In the genomic region with DNA sequence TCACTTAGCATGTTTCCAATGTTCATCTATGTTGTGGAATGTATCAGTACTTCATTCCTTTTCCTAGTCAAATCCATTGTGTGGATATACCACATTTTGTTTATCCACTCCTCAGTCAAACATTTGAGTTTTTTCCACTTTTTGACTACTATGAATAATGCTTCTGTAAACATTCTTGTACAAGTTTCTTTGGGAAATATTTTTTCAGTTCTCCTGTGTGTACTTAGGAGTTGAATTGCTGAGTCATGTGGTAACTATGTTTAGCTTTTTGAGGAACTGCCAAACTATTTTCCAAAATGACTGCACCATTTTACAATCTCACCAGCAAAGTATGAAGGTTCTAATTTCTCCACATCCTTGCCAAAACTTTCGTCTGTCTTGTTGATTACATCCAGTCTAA, we compare ENCODE assay signal across 9 cellular contexts.
DNase-seq lines count a peak whose midpoint lies in the region; ATAC-seq, FAIRE-seq and TF ChIP-seq lines count a peak whose summit lies in the region.
"Had no signal": no experiment of that assay in that cellular context is flagged by ENCODE, and none has a peak within 500 bp of the region (broad histone marks: within the 10 kb centered on the region; RNA-seq: fewer than 3 reads in every experiment).

No MANE protein-coding gene starts in this region.

- peak overlapping the region in 5 of 11 experiments; percentile 6 to 43 (median 11); a peak in 4 of 22 replicates for H3K27ac ChIP-seq in BLaER1 treated with 17β-estradiol and CSF1 and Interleukin-3, amounts not matched to agents 10 nM and 100 nM
- peak overlapping the region in 3 of 4 donors; percentile 56 to 72 (median 70) for H3K27ac ChIP-seq in esophagus squamous epithelium

- DNase-seq in RCC 7860 (ENCODE audit: low spot score), result peak; percentile 88
- no peak for DNase-seq in esophagus squamous epithelium (lab: John Stamatoyannopoulos, UW)
- DNase-seq in non-pigmented ciliary epithelial cell (ENCODE audit: low read depth), result peak; percentile 90
- no peak for DNase-seq in activated T-cell treated with anti-CD3 and anti-CD28 coated beads, Interleukin-2, amount 50 U/mL, for 72 hours
- DNase-seq in stimulated activated CD4-positive, alpha-beta T cell treated with anti-CD3 and anti-CD28 coated beads, Interleukin-1b, Interleukin-23, amount 100 ng/mL, for 48 hours, result no peak
- DNase-seq: anterior cingulate cortex had no signal

- intact Hi-C loops in esophagus squamous epithelium (cut with DNase I), result no loop called here

- H3K4me2 ChIP-seq in BLaER1 treated with 17β-estradiol and CSF1 and Interleukin-3, amounts not matched to agents 10 nM and 100 nM, result peak overlapping the region in 7 of 11 experiments; percentile 10 to 69 (median 41); a peak in 10 of 22 replicates

- H3K9ac ChIP-seq in BLaER1 treated with 17β-estradiol and CSF1 and Interleukin-3, amounts not matched to agents 10 nM and 100 nM, result no peak overlapping the region

- H3K36me3 Mint-ChIP-seq in activated T-cell treated with anti-CD3 and anti-CD28 coated beads, Interleukin-2, amount 50 U/mL, for 72 hours (ENCODE audit: insufficient read depth in 2 of 2), result peaks cover 0 to 2% of the 10 kb centered on the region in 2 donors

- H3K4me1 Mint-ChIP-seq in activated T-cell treated with anti-CD3 and anti-CD28 coated beads, Interleukin-2, amount 50 U/mL, for 72 hours (ENCODE audit: low read depth), result peaks cover 5% of the 10 kb centered on the region

- no peak overlapping the region for H3K27ac Mint-ChIP-seq in activated T-cell treated with anti-CD3 and anti-CD28 coated beads, Interleukin-2, amount 50 U/mL, for 72 hours

- peaks cover 0 to 15% (median 7%) of the 10 kb centered on the region in 11 experiments; a peak in 8 of 22 replicates for H3K9me3 ChIP-seq in BLaER1 treated with 17β-estradiol and CSF1 and Interleukin-3, amounts not matched to agents 10 nM and 100 nM (replicated peaks in 1 of 11)
- H3K9me3 ChIP-seq in esophagus squamous epithelium, result no peaks in the 10 kb centered on the region

- H3K4me3 Mint-ChIP-seq in activated T-cell treated with anti-CD3 and anti-CD28 coated beads, Interleukin-2, amount 50 U/mL, for 72 hours, result no peak overlapping the region

- no peak for TF ChIP-seq POLR2A in esophagus squamous epithelium (IDR thresholded peaks at IDR 0.05)

- H3K9me3 Mint-ChIP-seq in activated T-cell treated with anti-CD3 and anti-CD28 coated beads, Interleukin-2, amount 50 U/mL, for 72 hours, result peaks cover 1 to 3% of the 10 kb centered on the region in 2 donors

- H3K4me3 ChIP-seq in BLaER1 treated with 17β-estradiol and CSF1 and Interleukin-3, amounts not matched to agents 10 nM and 100 nM, result no peak overlapping the region
- no peak overlapping the region for H3K4me3 ChIP-seq in esophagus squamous epithelium

- H4K20me1 ChIP-seq in BLaER1 treated with 17β-estradiol and CSF1 and Interleukin-3, amounts not matched to agents 10 nM and 100 nM, result no peaks in the 10 kb centered on the region

- no peaks in the 10 kb centered on the region for H3K36me3 ChIP-seq in BLaER1 treated with 17β-estradiol and CSF1 and Interleukin-3, amounts not matched to agents 10 nM and 100 nM
- no peaks in the 10 kb centered on the region for H3K36me3 ChIP-seq in esophagus squamous epithelium

- H3K27me3 ChIP-seq in BLaER1 treated with 17β-estradiol and CSF1 and Interleukin-3, amounts not matched to agents 10 nM and 100 nM, result no peaks in the 10 kb centered on the region
- no peaks in the 10 kb centered on the region for H3K27me3 ChIP-seq in esophagus squamous epithelium

- TF ChIP-seq CTCF in esophagus squamous epithelium (IDR thresholded peaks at IDR 0.05), result no peak

- H3K4me1 ChIP-seq in BLaER1 treated with 17β-estradiol and CSF1 and Interleukin-3, amounts not matched to agents 10 nM and 100 nM, result peaks cover 0 to 21% (median 8%) of the 10 kb centered on the region in 10 experiments; a peak in 11 of 20 replicates
- H3K4me1 ChIP-seq in esophagus squamous epithelium, result peaks cover 0 to 28% (median 8%) of the 10 kb centered on the region in 3 donors

- WGBS in esophagus squamous epithelium, 2 donors, result 6 to 9% methylated on average over 1 of the region's 1 CpG

- ATAC-seq in activated T-cell treated with anti-CD3 and anti-CD28 coated beads, Interleukin-2, amount 50 U/mL, for 72 hours (replicated peaks in 1 of 2), result no peak
- ATAC-seq in GM21528 (IDR thresholded peaks at IDR 0.05; ENCODE audit: low FRiP score, unreplicated experiment) (no peak), GM19351 (IDR thresholded peaks at IDR 0.05; ENCODE audit: unreplicated experiment) (no peak)

- H3K27me3 Mint-ChIP-seq in activated T-cell treated with anti-CD3 and anti-CD28 coated beads, Interleukin-2, amount 50 U/mL, for 72 hours (ENCODE audit: low read depth), result peaks cover 6% of the 10 kb centered on the region

- FAIRE-seq in RCC 7860 (lab: Jason Lieb, UNC), result peak; percentile 96

Comparison
In these comparisons a context has a peak if more than half of its experiments do, and no peak if none do; other contexts are left out.
1. DNase-seq: peak in RCC 7860 (single experiment) and non-pigmented ciliary epithelial cell (single experiment); none in esophagus squamous epithelium (single experiment), activated T-cell treated with anti-CD3 and anti-CD28 coated beads, Interleukin-2, amount 50 U/mL, for 72 hours (0 of 2) and stimulated activated CD4-positive, alpha-beta T cell treated with anti-CD3 and anti-CD28 coated beads, Interleukin-1b, Interleukin-23, amount 100 ng/mL, for 48 hours (single experiment).